8 cellular contexts compared by ENCODE assay signal in genomic region chr3:111859974-111860859, GRCh38. TPM values are rescaled to one million over a fixed set of nuclear protein-coding genes. Genes with fewer than 3 reads are reported as not detected.
DNase-seq lines count a peak whose midpoint lies in the region; ATAC-seq and TF ChIP-seq lines count a peak whose summit lies in the region.

No MANE protein-coding gene starts in this region.

- peak overlapping the region; percentile 85 for H3K4me2 ChIP-seq in MM.1S (ENCODE audit: low read depth, low read length)

- H3K27me3 ChIP-seq in MM.1S (replicated peaks; ENCODE audit: insufficient read depth, low read length), result peaks cover 48% of the 10 kb centered on the region

- H3K4me3 ChIP-seq in HFF-Myc (replicated peaks; ENCODE audit: low read depth, low read length) (peak overlapping the region; percentile 87), MM.1S (ENCODE audit: low read length) (peak overlapping the region; percentile 82)

- no peaks in the 10 kb centered on the region for H3K9me2 ChIP-seq in MM.1S (replicated peaks; ENCODE audit: insufficient read depth, low read length)

- no peaks in the 10 kb centered on the region for H3K79me2 ChIP-seq in MM.1S (ENCODE audit: low read length)

- no peaks in the 10 kb centered on the region for H3K36me3 ChIP-seq in MM.1S (replicated peaks; ENCODE audit: insufficient read depth, low read length)

- peak overlapping the region; percentile 47 for H2AFZ ChIP-seq in MM.1S (ENCODE audit: low read length)

- peak overlapping the region; percentile 34; the same call in 1 of the 2 replicates for H3K27ac ChIP-seq in MM.1S (ENCODE audit: low read length)

- TF ChIP-seq CTCF in GM12872 (IDR thresholded peaks at IDR 0.05; ENCODE audit: insufficient read depth, low read depth, low read length), result peak; percentile 45
- TF ChIP-seq CTCF in HFF-Myc (IDR thresholded peaks at IDR 0.05; ENCODE audit: low read depth, low read length, missing control alignments), result peak; percentile 48
- peak; percentile 36 for TF ChIP-seq CTCF in MM.1S (IDR thresholded peaks at IDR 0.05; ENCODE audit: low read length)

- H4K20me1 ChIP-seq in MM.1S (ENCODE audit: insufficient read depth, low read length), result no peaks in the 10 kb centered on the region

- peak overlapping the region; percentile 8; the same call in 1 of the 2 replicates for H3K9ac ChIP-seq in MM.1S (ENCODE audit: low read length)

- intact Hi-C loops in left ventricle myocardium superior (cut with micrococcal nuclease), result loop anchor here (2.0 to 10.0 kb wide), 3 partner anchors 55 to 143 kb away; no protein-coding TSS in a partner anchor

- H3F3A ChIP-seq in MM.1S (ENCODE audit: insufficient read depth, low read length), result peaks cover 13% of the 10 kb centered on the region; the same call in 1 of the 2 replicates

- ATAC-seq in left ventricle myocardium superior, result peak; percentile 77

- peaks cover 6% of the 10 kb centered on the region; the same call in 1 of the 2 replicates for H3K4me1 ChIP-seq in MM.1S (ENCODE audit: low read length)

- DNase-seq in HFF-Myc (ENCODE audit: extremely low read depth, low read depth) (peak; percentile 85), MM.1S (peak; percentile 94), SW480 (ENCODE audit: low spot score) (peak; percentile 90), amniotic stem cell (lab: John Stamatoyannopoulos, UW) (peak; percentile 87), left ventricle myocardium superior (peak; percentile 80), pulmonary artery endothelial cell (ENCODE audit: low read depth, low spot score) (peak; percentile 75), cerebellar nuclear complex (lab: John Stamatoyannopoulos, UW) (no peak)

- H3K9me3 ChIP-seq in MM.1S (replicated peaks; ENCODE audit: insufficient read depth, low read length), result no peaks in the 10 kb centered on the region

RNA-seq across cellular contexts. Expression of gene PHLDB2, which starts 1.2 kb away (rescaled TPM):
- 128 TPM for total RNA-seq in left ventricle myocardium superior
- total RNA-seq in pulmonary artery endothelial cell, result 66.9 and 87.3 TPM in 2 replicates

Comparison
In these comparisons a context has a peak if more than half of its experiments do, and no peak if none do; other contexts are left out.
1. DNase-seq: peak in HFF-Myc (single experiment), MM.1S (single experiment), SW480 (single experiment), amniotic stem cell (single experiment), left ventricle myocardium superior (single experiment) and pulmonary artery endothelial cell (single experiment); none in cerebellar nuclear complex (0 of 2).
2. Peak in every context shown above with its lines, with median percentiles within 50 percentile points of each other: CTCF ChIP-seq.